ENCODE assay signal across 9 cellular contexts in the genomic region with DNA sequence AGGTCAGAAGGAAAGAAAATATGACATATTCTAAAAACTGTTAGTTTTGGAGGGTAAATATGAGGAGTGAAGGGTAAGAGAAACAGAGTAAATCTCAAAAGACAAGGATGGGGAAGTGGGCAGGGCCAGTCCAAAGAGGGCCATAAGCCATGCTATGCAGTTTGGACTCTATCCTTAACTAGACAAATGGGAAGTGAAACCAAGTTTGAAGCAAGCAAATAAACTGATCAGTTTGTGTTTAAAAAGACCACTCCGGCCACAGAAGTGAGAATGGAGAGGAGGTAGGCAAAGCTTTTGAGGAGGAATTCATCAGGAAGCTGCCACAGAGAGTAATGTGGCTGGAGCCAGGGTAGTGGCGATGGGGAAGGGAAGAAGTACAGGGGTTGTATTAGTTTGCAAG. TPM values are rescaled to one million over a fixed set of nuclear protein-coding genes. Genes with fewer than 3 reads are reported as not detected.
DNase-seq lines count a peak whose midpoint lies in the region; ATAC-seq and TF ChIP-seq lines count a peak whose summit lies in the region.
"Had no signal": no experiment of that assay in that cellular context is flagged by ENCODE, and none has a peak within 500 bp of the region (broad histone marks: within the 10 kb centered on the region; RNA-seq: fewer than 3 reads in every experiment).

No MANE protein-coding gene starts in this region.

- H2BK5ac ChIP-seq in trophoblast cell (ENCODE audit: low read depth, low read length, poor library complexity), result no peak overlapping the region

- H3K4me3 ChIP-seq in trophoblast cell (ENCODE audit: low read depth, low read length), result no peak overlapping the region

- no peak overlapping the region for H2BK120ac ChIP-seq in trophoblast cell (ENCODE audit: insufficient read depth, low read length, poor library complexity)

- no peak overlapping the region for H2BK12ac ChIP-seq in trophoblast cell (ENCODE audit: low read length)

- POLR2A ChIA-PET in WTC11 (lab: Charles Lee), result no interaction called here

- H3K18ac ChIP-seq in trophoblast cell (ENCODE audit: low read length), result no peak overlapping the region

- no CpG with 5 or more reads among the region's 2 CpGs for WGBS in trophoblast cell (ENCODE audit: extremely low coverage, insufficient coverage, insufficient read length)

- DNase-seq in midbrain (lab: John Stamatoyannopoulos, UW), result peak; percentile 2
- no peak for DNase-seq in stimulated activated CD4-positive, alpha-beta T cell treated with anti-CD3 and anti-CD28 coated beads, Interleukin-2, amount 100 ng/mL, for 24 hours
- DNase-seq in WTC11 (ENCODE audit: low spot score), result no peak
- DNase-seq in NCI-H1417 (lab: John Stamatoyannopoulos, UW), result no peak
- DNase-seq in trophoblast cell, result no peak
- DNase-seq: kidney glomerular epithelial cell had no signal

- H3K4me3 Mint-ChIP-seq in WTC11, result no peak overlapping the region

- no peaks in the 10 kb centered on the region for H3K36me3 ChIP-seq in trophoblast cell (ENCODE audit: control insufficient read depth in 1 of 2, insufficient read depth in 2 of 2, low read length in 2 of 2)

- H3K9me3 ChIP-seq in trophoblast cell (ENCODE audit: insufficient read depth, low read depth, low read length), result no peaks in the 10 kb centered on the region

- H3K79me2 ChIP-seq in trophoblast cell (ENCODE audit: control insufficient read depth, insufficient read depth, low read length, poor library complexity), result no peaks in the 10 kb centered on the region

- no peak overlapping the region for H3K27ac ChIP-seq in trophoblast cell (ENCODE audit: low read depth, low read length)

- H3K79me1 ChIP-seq in trophoblast cell (ENCODE audit: low read length), result no peaks in the 10 kb centered on the region

- no peaks in the 10 kb centered on the region for H3K36me3 Mint-ChIP-seq in WTC11

- no peak overlapping the region for H2AK5ac ChIP-seq in trophoblast cell (ENCODE audit: low read length)

- no peaks in the 10 kb centered on the region for H3K4me1 ChIP-seq in trophoblast cell (ENCODE audit: control insufficient read depth in 1 of 2, insufficient read depth in 2 of 2, low read length in 2 of 2)

- CTCF ChIA-PET in WTC11 (lab: Charles Lee), result no interaction called here

- H4K91ac ChIP-seq in trophoblast cell (ENCODE audit: low read depth, low read length), result no peak overlapping the region

- ATAC-seq in GM18861 (IDR thresholded peaks at IDR 0.05; ENCODE audit: unreplicated experiment), result peak; percentile 81
- ATAC-seq in GM21723 (IDR thresholded peaks at IDR 0.05; ENCODE audit: unreplicated experiment), result peak; percentile 66
- peak; percentile 66 for ATAC-seq in HG03469 (IDR thresholded peaks at IDR 0.05; ENCODE audit: unreplicated experiment)
- ATAC-seq in WTC11, result no peak

- no peaks in the 10 kb centered on the region for H3K27me3 ChIP-seq in trophoblast cell (ENCODE audit: insufficient read depth, low read length)

- no peak overlapping the region for H3K4ac ChIP-seq in trophoblast cell (ENCODE audit: low read depth, low read length)

- no peak overlapping the region for H3K14ac ChIP-seq in trophoblast cell (ENCODE audit: low read length)

- H3K9me3 Mint-ChIP-seq in WTC11, result no peaks in the 10 kb centered on the region

- TF ChIP-seq CTCF in WTC11 (IDR thresholded peaks at IDR 0.05), result no peak

- no peak overlapping the region for H4K8ac ChIP-seq in trophoblast cell (ENCODE audit: low read depth, low read length)

- no peak overlapping the region for H3K27ac Mint-ChIP-seq in WTC11

- no peak overlapping the region for H3K23ac ChIP-seq in trophoblast cell (ENCODE audit: low read length)

- H3K4me2 ChIP-seq in trophoblast cell (ENCODE audit: low read length), result no peak overlapping the region

- H3K9ac ChIP-seq in trophoblast cell (ENCODE audit: low read length), result no peak overlapping the region

- H3K4me1 Mint-ChIP-seq in WTC11, result no peaks in the 10 kb centered on the region

- H3K27me3 Mint-ChIP-seq in WTC11 (ENCODE audit: low read depth), result no peaks in the 10 kb centered on the region

- no peak overlapping the region for H2AFZ ChIP-seq in trophoblast cell (ENCODE audit: insufficient read depth, low read length, poor library complexity)

- H4K12ac ChIP-seq in trophoblast cell (ENCODE audit: low read depth, low read length), result no peak overlapping the region

TF ChIP-seq in WTC11, 78 proteins besides CTCF, POLR2A, EP300 and RAD21:
- TF ChIP-seq CREM (CRISPR knock-in tag; IDR thresholded peaks at IDR 0.05) (no peak), NR1H2 (CRISPR knock-in tag; IDR thresholded peaks at IDR 0.05) (no peak), NFE2L1 (CRISPR knock-in tag; IDR thresholded peaks at IDR 0.05) (no peak), SOX15 (CRISPR knock-in tag; IDR thresholded peaks at IDR 0.05) (no peak), TCF7 (CRISPR knock-in tag; IDR thresholded peaks at IDR 0.05; ENCODE audit: low read depth) (no peak)

RNA-seq across cellular contexts. Expression of a gene that starts 37.5 kb away (rescaled TPM):
- 21.7 to 30.4 TPM (median 30.4 TPM) in 3 replicates for total RNA-seq in WTC11 (2021)
- 38.2 and 39.7 TPM in 2 replicates for polyA plus RNA-seq in trophoblast cell (2013)
